ENCODE assay signal across 9 cellular contexts in the genomic region with DNA sequence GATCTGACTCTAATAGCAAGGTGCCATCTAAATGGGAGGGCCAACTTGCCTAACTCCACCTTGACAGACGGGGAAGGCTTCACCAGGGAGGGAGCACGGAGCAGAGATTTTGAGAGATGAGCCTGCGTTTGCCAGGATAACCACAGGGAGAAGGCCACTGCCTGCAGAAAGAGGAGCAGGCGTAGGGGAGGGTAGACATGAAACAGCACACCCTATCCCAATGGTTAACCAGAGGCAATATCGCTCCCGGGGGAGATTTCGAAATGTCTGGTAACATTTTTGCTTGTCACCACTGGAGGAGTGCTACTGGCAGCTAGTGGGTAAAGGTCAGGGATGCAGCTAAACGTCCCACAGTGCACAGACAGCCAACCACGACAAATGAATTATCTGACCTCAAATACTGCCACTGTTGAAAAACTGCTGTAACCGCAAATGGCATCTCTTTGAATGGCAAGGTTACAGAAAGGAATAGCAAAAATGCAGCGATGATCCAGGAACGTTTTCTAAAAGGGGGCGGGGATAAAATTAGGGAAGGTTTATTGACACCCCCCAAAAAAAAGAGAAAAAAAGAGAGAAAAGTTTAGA.
DNase-seq lines count a peak whose midpoint lies in the region; ATAC-seq and TF ChIP-seq lines count a peak whose summit lies in the region.
"Had no signal": no experiment of that assay in that cellular context is flagged by ENCODE, and none has a peak within 500 bp of the region (broad histone marks: within the 10 kb centered on the region; RNA-seq: fewer than 3 reads in every experiment).

No MANE protein-coding gene starts in this region.

- no peak overlapping the region for H3K27ac ChIP-seq in RWPE1
- H3K27ac ChIP-seq: 22Rv1 had no signal

- intact Hi-C loops in left cardiac atrium (cut with DNase I), result loop anchor here in 1 of 2 donors (2.0 kb wide), 2 partner anchors 179 to 425 kb away; no protein-coding TSS in a partner anchor

- peak; percentile 59 for ATAC-seq in activated CD8-positive, alpha-beta memory T cell treated with anti-CD3 and anti-CD28 coated beads, Interleukin-2, amount 10 ng/mL, durations not matched to agents 7 days and 5 days
- peak; percentile 87 to 93 for ATAC-seq in left cardiac atrium

- TF ChIP-seq CTCF in RWPE1 (conservative IDR thresholded peaks at IDR 0.05; ENCODE audit: low read depth), result no peak

- H3K4me1 Mint-ChIP-seq in activated CD8-positive, alpha-beta memory T cell treated with anti-CD3 and anti-CD28 coated beads, Interleukin-2, amount 10 ng/mL, durations not matched to agents 7 days and 5 days, result peaks cover 22% of the 10 kb centered on the region

- DNase-seq in DMS53 (lab: John Stamatoyannopoulos, UW), result peak; percentile 53
- DNase-seq in DMS53 treated with DMSO at 0.1 percent for 48 hours (lab: John Stamatoyannopoulos, UW; ENCODE audit: unreplicated experiment), result no peak
- peak; percentile 85 for DNase-seq in H4 (ENCODE audit: low spot score)
- DNase-seq in LHCN-M2 (ENCODE audit: low read depth), result peak; percentile 86
- peak; percentile 50 for DNase-seq in activated CD8-positive, alpha-beta memory T cell treated with anti-CD3 and anti-CD28 coated beads, Interleukin-2, amount 10 ng/mL, durations not matched to agents 7 days and 5 days
- DNase-seq in left cardiac atrium, result peak; percentile 36
- peak; percentile 9 for DNase-seq in skeletal muscle cell (ENCODE audit: low read depth)
- no peak for DNase-seq in RWPE1 (ENCODE audit: low spot score)

- peak overlapping the region; percentile 66 for H3K4me3 Mint-ChIP-seq in activated CD8-positive, alpha-beta memory T cell treated with anti-CD3 and anti-CD28 coated beads, Interleukin-2, amount 10 ng/mL, durations not matched to agents 7 days and 5 days

- peaks cover 3% of the 10 kb centered on the region for H3K9me3 Mint-ChIP-seq in activated CD8-positive, alpha-beta memory T cell treated with anti-CD3 and anti-CD28 coated beads, Interleukin-2, amount 10 ng/mL, durations not matched to agents 7 days and 5 days (ENCODE audit: low read depth)

- no peak overlapping the region for H3K4me3 ChIP-seq in skeletal muscle cell (ENCODE audit: low read depth, low read length)

- POLR2A ChIA-PET in RWPE1 (lab: Yijun Ruan, JAX; ENCODE audit: low non-redundant PET), result interaction anchor here (0.7 kb wide), 1 partner anchor 305 kb away, joined by 3 read pairs; no protein-coding TSS in a partner anchor

- peaks cover 14% of the 10 kb centered on the region for H3K36me3 Mint-ChIP-seq in activated CD8-positive, alpha-beta memory T cell treated with anti-CD3 and anti-CD28 coated beads, Interleukin-2, amount 10 ng/mL, durations not matched to agents 7 days and 5 days

- H3K27ac Mint-ChIP-seq in activated CD8-positive, alpha-beta memory T cell treated with anti-CD3 and anti-CD28 coated beads, Interleukin-2, amount 10 ng/mL, durations not matched to agents 7 days and 5 days, result peak overlapping the region; percentile 78

- no peaks in the 10 kb centered on the region for H3K27me3 Mint-ChIP-seq in activated CD8-positive, alpha-beta memory T cell treated with anti-CD3 and anti-CD28 coated beads, Interleukin-2, amount 10 ng/mL, durations not matched to agents 7 days and 5 days

- CTCF ChIA-PET in activated CD8-positive, alpha-beta memory T cell treated with anti-CD3 and anti-CD28 coated beads, Interleukin-2, amount 10 ng/mL, durations not matched to agents 7 days and 5 days (lab: Charles Lee), result interaction anchor here (0.6 to 5.8 kb wide), 25 partner anchors 12 to 756 kb away, joined by 3 to 42 read pairs (median 6); partner anchors contain the start of gene ATF7IP
- CTCF ChIA-PET in RWPE1 (lab: Yijun Ruan, JAX), result interaction anchor here (0.7 to 2.0 kb wide), 2 partner anchors 123 to 424 kb away, joined by 7 to 12 read pairs; no protein-coding TSS in a partner anchor

Comparison
In these comparisons a context has a peak if more than half of its experiments do, and no peak if none do; other contexts are left out.
1. DNase-seq: peak in DMS53 (single experiment), H4 (single experiment), LHCN-M2 (single experiment), activated CD8-positive, alpha-beta memory T cell treated with anti-CD3 and anti-CD28 coated beads, Interleukin-2, amount 10 ng/mL, durations not matched to agents 7 days and 5 days (single experiment), left cardiac atrium (single experiment) and skeletal muscle cell (single experiment); none in DMS53 treated with DMSO at 0.1 percent for 48 hours (single experiment) and RWPE1 (single experiment).